In the genomic region with DNA sequence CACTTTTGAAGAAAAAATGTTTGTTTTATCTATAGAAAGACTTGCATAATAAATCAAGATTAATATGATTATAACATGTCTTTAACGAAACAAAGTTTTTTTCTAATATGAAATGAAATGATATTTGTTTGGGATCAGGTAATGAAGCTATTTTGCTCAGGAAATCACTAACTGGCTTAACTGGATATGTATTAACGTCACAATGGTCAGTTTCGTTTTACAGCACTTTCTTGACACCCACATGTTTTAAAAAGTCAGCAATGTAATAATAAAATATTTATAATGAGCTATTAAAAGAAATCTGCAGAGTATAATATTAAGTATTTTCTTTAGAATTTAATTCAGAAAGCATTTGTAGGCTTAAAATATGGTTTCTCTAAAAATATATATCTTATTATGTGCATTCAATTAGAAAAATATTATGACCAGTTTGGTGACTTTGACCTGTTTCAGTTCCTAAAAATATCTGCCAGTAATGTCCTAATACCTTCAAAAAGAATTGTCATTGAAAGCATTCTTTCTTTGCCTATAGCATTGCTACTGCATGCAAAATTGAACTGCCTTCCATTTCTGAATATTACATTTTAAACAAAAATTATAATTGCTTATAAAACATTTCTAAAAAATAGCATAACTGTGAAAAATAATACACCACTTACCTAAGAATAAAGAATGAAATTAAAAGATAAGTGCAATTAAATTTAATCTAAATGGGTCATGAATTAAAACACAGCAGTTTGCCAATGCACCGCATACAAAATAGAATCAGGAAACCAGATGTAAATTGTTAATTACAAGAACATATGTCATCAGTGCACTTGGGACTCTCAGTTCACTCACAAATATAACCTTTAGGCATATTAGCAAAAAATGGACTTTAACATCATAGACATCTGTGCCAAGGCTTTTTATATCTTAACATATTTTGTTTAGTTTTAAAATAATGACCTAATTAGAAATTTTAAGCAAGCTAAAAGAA, we compare ENCODE assay signal across 12 cellular contexts. TPM values are rescaled to one million over a fixed set of nuclear protein-coding genes. Genes with fewer than 3 reads are reported as not detected.
DNase-seq lines count a peak whose midpoint lies in the region; ATAC-seq and TF ChIP-seq lines count a peak whose summit lies in the region.
"Had no signal": no experiment of that assay in that cellular context is flagged by ENCODE, and none has a peak within 500 bp of the region (broad histone marks: within the 10 kb centered on the region; RNA-seq: fewer than 3 reads in every experiment).

No MANE protein-coding gene starts in this region.

- H3K4me2 ChIP-seq in H9 (ENCODE audit: insufficient read depth, insufficient read length, low read length): no peak overlapping the region

- H3K23ac ChIP-seq in H9 (ENCODE audit: insufficient read length, low read depth, low read length): no peak overlapping the region

- TF ChIP-seq CTCF in glutamatergic neuron (IDR thresholded peaks at IDR 0.05; ENCODE audit: partially characterized antibody, unreplicated experiment): no peak
- no peak for TF ChIP-seq CTCF in RWPE1 (conservative IDR thresholded peaks at IDR 0.05; ENCODE audit: low read depth)
- no peak for TF ChIP-seq CTCF in H9 (conservative IDR thresholded peaks at IDR 0.05)

- no peak overlapping the region for H3K27ac ChIP-seq in RWPE1
- no peak overlapping the region for H3K27ac ChIP-seq in H9 (ENCODE audit: insufficient read length, low read depth, low read length)
- H3K27ac ChIP-seq: dorsolateral prefrontal cortex had no signal

- no peak overlapping the region for H4K91ac ChIP-seq in H9 (ENCODE audit: insufficient read length, low read depth, low read length)

- no peaks in the 10 kb centered on the region for H3K9me3 Mint-ChIP-seq in glutamatergic neuron (ENCODE audit: unreplicated experiment)
- peaks cover 10% of the 10 kb centered on the region in 2 experiments; a peak in 4 of 5 replicates for H3K9me3 Mint-ChIP-seq in H9
- H3K9me3 Mint-ChIP-seq: activated naive CD8-positive, alpha-beta T cell treated with anti-CD3 and anti-CD28 coated beads for 36 hours had no signal

- H3K27ac Mint-ChIP-seq in glutamatergic neuron (ENCODE audit: unreplicated experiment) (peak overlapping the region; percentile 62), H9 (no peak overlapping the region)
- H3K27ac Mint-ChIP-seq: activated naive CD8-positive, alpha-beta T cell treated with anti-CD3 and anti-CD28 coated beads for 36 hours had no signal

- H2AK5ac ChIP-seq in H9 (ENCODE audit: insufficient read length, low read length): no peak overlapping the region

- H4K20me1 ChIP-seq in H9 (ENCODE audit: control insufficient read depth, insufficient read depth, insufficient read length): no peaks in the 10 kb centered on the region

- H3K27me3 Mint-ChIP-seq in glutamatergic neuron (ENCODE audit: unreplicated experiment) (peaks cover 2% of the 10 kb centered on the region), H9 (ENCODE audit: low read depth) (no peaks in the 10 kb centered on the region)
- H3K27me3 Mint-ChIP-seq: activated naive CD8-positive, alpha-beta T cell treated with anti-CD3 and anti-CD28 coated beads for 36 hours had no signal

- no peak overlapping the region for H3T11ph ChIP-seq in H9 (ENCODE audit: low read length)

- H3K4me3 Mint-ChIP-seq in glutamatergic neuron (ENCODE audit: unreplicated experiment): no peak overlapping the region
- no peak overlapping the region for H3K4me3 Mint-ChIP-seq in H9
- H3K4me3 Mint-ChIP-seq: activated naive CD8-positive, alpha-beta T cell treated with anti-CD3 and anti-CD28 coated beads for 36 hours had no signal

- POLR2A ChIA-PET in RWPE1 (lab: Yijun Ruan, JAX; ENCODE audit: low non-redundant PET): no interaction called here

- no peak overlapping the region for H3K18ac ChIP-seq in H9 (ENCODE audit: insufficient read length, low read depth, low read length)

- no peak overlapping the region for H3K9ac ChIP-seq in H9 (ENCODE audit: extremely low read depth, insufficient read length, low read length)

- no peak overlapping the region for H3K4ac ChIP-seq in H9 (ENCODE audit: low read depth, low read length)

- no peak overlapping the region for H4K5ac ChIP-seq in H9 (ENCODE audit: insufficient read length, low read depth, low read length)

- H3K79me2 ChIP-seq in H9 (ENCODE audit: insufficient read depth, low read length): no peaks in the 10 kb centered on the region

- H3K4me1 Mint-ChIP-seq in glutamatergic neuron (ENCODE audit: low read depth, unreplicated experiment) (peaks cover 20% of the 10 kb centered on the region), H9 (peaks cover 0 to 3% of the 10 kb centered on the region in 2 experiments; a peak in 2 of 4 replicates)
- H3K4me1 Mint-ChIP-seq: activated naive CD8-positive, alpha-beta T cell treated with anti-CD3 and anti-CD28 coated beads for 36 hours had no signal

- H2BK20ac ChIP-seq in H9 (ENCODE audit: low read depth, low read length, poor library complexity, severe bottlenecking): no peak overlapping the region

- H3K9me3 ChIP-seq in H9 (ENCODE audit: control insufficient read depth, low read depth, low read length): no peaks in the 10 kb centered on the region

- no peak overlapping the region for H3K14ac ChIP-seq in H9 (ENCODE audit: insufficient read depth, low read length)

- no peak overlapping the region for H4K8ac ChIP-seq in H9 (replicated peaks; ENCODE audit: insufficient read length, low read depth, low read length)

- CTCF ChIA-PET in RWPE1 (lab: Yijun Ruan, JAX): interaction anchor here (0.6 kb wide), 1 partner anchor 10 kb away, joined by 3 read pairs; no protein-coding TSS in a partner anchor

- H2BK12ac ChIP-seq in H9 (ENCODE audit: insufficient read length, low read depth, low read length): no peak overlapping the region

- H3K56ac ChIP-seq in H9 (ENCODE audit: insufficient read length, low read depth, low read length): no peak overlapping the region

- DNase-seq in glutamatergic neuron (no peak), RWPE1 (ENCODE audit: low spot score) (no peak), H9 (no peak)
- DNase-seq in activated T-cell treated with anti-CD3 and anti-CD28 coated beads, Interleukin-2, amount 50 U/mL, for 48 hours: no peak
- DNase-seq: activated CD4-positive, alpha-beta T cell treated with anti-CD3 and anti-CD28 coated beads, Interleukin-2, amount 50 U/mL, for 48 hours; activated naive CD8-positive, alpha-beta T cell treated with anti-CD3 and anti-CD28 coated beads for 36 hours; dorsolateral prefrontal cortex; Karpas-422; NCI-H510A had no signal

- H3K36me3 Mint-ChIP-seq in glutamatergic neuron (ENCODE audit: unreplicated experiment) (no peaks in the 10 kb centered on the region), H9 (ENCODE audit: insufficient read depth in 1 of 3, low read depth in 3 of 3) (peaks cover 0 to 14% (median 0%) of the 10 kb centered on the region in 3 experiments; a peak in 2 of 7 replicates)
- H3K36me3 Mint-ChIP-seq: activated naive CD8-positive, alpha-beta T cell treated with anti-CD3 and anti-CD28 coated beads for 36 hours had no signal

- H2BK5ac ChIP-seq in H9 (ENCODE audit: insufficient read length, low read length): no peak overlapping the region

- no peak overlapping the region for H2BK15ac ChIP-seq in H9 (ENCODE audit: low read depth, low read length)

- H2AFZ ChIP-seq in H9 (ENCODE audit: low read length): no peak overlapping the region

- no peak overlapping the region for H2BK120ac ChIP-seq in H9 (ENCODE audit: low read depth, low read length, poor library complexity, severe bottlenecking)

- H3K4me1 ChIP-seq in H9 (ENCODE audit: insufficient read depth, low read length): no peaks in the 10 kb centered on the region

- no peaks in the 10 kb centered on the region for H3K79me1 ChIP-seq in H9 (ENCODE audit: insufficient read depth, low read depth, low read length, poor library complexity, severe bottlenecking)

- ATAC-seq in GM19025 (IDR thresholded peaks at IDR 0.05; ENCODE audit: low read depth, unreplicated experiment) (peak; percentile 76), GM21737 (IDR thresholded peaks at IDR 0.05; ENCODE audit: unreplicated experiment) (peak; percentile 74), HG03159 (IDR thresholded peaks at IDR 0.05; ENCODE audit: unreplicated experiment) (peak; percentile 84)

- WGBS in H9 (ENCODE audit: extremely low coverage, insufficient read length, low lambda C conversion rate): no CpG with 5 or more reads among the region's 4 CpGs

- no peaks in the 10 kb centered on the region for H3K23me2 ChIP-seq in H9 (ENCODE audit: insufficient read length, low read depth, low read length, poor library complexity, severe bottlenecking)

- H3K27me3 ChIP-seq in H9 (ENCODE audit: insufficient read depth, low read length): no peaks in the 10 kb centered on the region
- H3K27me3 ChIP-seq: dorsolateral prefrontal cortex had no signal

RNA-seq across cellular contexts. Expression of gene TIGD2, which starts 31.6 kb away (rescaled TPM):
- total RNA-seq in glutamatergic neuron (ENCODE audit: unreplicated experiment) (18.4 TPM), H9 (2021) (10.1 and 10.4 TPM in 2 replicates)
